1 cellular context compared by ENCODE assay signal in the genomic region with DNA sequence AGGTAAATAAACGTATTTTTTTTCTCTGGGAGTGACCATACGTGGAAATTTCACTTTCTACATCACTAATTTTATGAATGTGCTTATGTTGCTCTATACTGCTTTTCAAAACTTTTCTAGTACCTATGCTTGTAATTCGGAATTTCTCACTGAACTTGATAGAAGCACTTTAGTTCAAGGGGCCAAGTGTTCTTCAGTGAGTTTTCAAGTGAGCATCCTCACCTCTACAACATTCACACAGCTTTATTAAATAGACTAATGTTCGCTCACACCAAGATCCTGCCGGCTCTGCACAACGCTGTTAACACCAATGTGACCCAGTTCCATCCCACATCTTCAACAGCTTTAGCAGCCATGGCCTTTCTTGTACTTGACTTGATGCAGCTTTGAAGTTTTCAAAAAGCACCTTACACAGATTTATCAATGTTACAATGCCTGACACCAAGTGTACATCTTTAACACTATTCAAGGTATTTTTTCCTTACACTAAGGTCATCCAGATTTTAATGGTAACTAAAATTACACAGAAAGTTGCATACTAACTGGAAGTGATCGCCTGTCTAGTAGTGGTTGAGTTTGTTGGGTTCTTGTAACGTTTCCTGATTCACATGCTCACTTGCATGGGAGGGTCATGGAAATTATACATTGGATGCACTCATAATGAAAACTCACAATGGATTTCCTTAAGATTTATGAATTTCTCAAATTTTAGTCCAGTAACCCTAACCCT.
TF ChIP-seq lines count a peak whose summit lies in the region.

No MANE protein-coding gene starts in this region.

TF ChIP-seq in A549, 52 proteins besides CTCF, POLR2A, EP300 and RAD21 (continued from another document):
- TF ChIP-seq, protein P1, sequence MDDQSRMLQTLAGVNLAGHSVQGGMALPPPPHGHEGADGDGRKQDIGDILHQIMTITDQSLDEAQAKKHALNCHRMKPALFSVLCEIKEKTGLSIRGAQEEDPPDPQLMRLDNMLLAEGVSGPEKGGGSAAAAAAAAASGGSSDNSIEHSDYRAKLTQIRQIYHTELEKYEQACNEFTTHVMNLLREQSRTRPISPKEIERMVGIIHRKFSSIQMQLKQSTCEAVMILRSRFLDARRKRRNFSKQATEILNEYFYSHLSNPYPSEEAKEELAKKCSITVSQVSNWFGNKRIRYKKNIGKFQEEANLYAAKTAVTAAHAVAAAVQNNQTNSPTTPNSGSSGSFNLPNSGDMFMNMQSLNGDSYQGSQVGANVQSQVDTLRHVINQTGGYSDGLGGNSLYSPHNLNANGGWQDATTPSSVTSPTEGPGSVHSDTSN (IDR thresholded peaks at IDR 0.05), result peak; percentile 53
- TF ChIP-seq ZSCAN20 (CRISPR knock-in tag; IDR thresholded peaks at IDR 0.05), result no peak; the same call in 1 of the 2 replicates
- TF ChIP-seq TP53 (CRISPR knock-in tag; IDR thresholded peaks at IDR 0.05), result peak; percentile 5; the same call in 1 of the 2 replicates
- TF ChIP-seq ZC3H11A (IDR thresholded peaks at IDR 0.05), result no peak
- TF ChIP-seq SMC3 (IDR thresholded peaks at IDR 0.05), result no peak
- no peak for TF ChIP-seq PHF8 (IDR thresholded peaks at IDR 0.05; ENCODE audit: borderline replicate concordance, low read depth)
- no peak for TF ChIP-seq JUNB (IDR thresholded peaks at IDR 0.05)
- TF ChIP-seq NR3C1 (IDR thresholded peaks at IDR 0.05), result no peak
- no peak; the same call in none of the 2 replicates for TF ChIP-seq EHF (CRISPR knock-in tag; IDR thresholded peaks at IDR 0.05)
- peak; percentile 49; the same call in 1 of the 2 replicates for TF ChIP-seq HOXB5 (CRISPR knock-in tag; IDR thresholded peaks at IDR 0.05)
- no peak for TF ChIP-seq RNF2 (IDR thresholded peaks at IDR 0.05; ENCODE audit: borderline replicate concordance, low read depth)
- TF ChIP-seq CHD2 (IDR thresholded peaks at IDR 0.05; ENCODE audit: low read length, partially characterized antibody), result peak; percentile 61
- TF ChIP-seq, protein P2, sequence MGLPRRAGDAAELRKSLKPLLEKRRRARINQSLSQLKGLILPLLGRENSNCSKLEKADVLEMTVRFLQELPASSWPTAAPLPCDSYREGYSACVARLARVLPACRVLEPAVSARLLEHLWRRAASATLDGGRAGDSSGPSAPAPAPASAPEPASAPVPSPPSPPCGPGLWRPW (IDR thresholded peaks at IDR 0.05), result no peak
- TF ChIP-seq NFE2L2 (conservative IDR thresholded peaks at IDR 0.05; ENCODE audit: low read length), result no peak
- TF ChIP-seq HEYL (CRISPR knock-in tag; IDR thresholded peaks at IDR 0.05), result no peak
- peak; percentile 90 for TF ChIP-seq MAFK (IDR thresholded peaks at IDR 0.05; ENCODE audit: partially characterized antibody)
- TF ChIP-seq, protein P3, sequence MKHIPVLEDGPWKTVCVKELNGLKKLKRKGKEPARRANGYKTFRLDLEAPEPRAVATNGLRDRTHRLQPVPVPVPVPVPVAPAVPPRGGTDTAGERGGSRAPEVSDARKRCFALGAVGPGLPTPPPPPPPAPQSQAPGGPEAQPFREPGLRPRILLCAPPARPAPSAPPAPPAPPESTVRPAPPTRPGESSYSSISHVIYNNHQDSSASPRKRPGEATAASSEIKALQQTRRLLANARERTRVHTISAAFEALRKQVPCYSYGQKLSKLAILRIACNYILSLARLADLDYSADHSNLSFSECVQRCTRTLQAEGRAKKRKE (CRISPR knock-in tag; IDR thresholded peaks at IDR 0.05; ENCODE audit: low read depth), result peak; percentile 12; the same call in 1 of the 2 replicates
- TF ChIP-seq HOXA7 (CRISPR knock-in tag; IDR thresholded peaks at IDR 0.05), result peak; percentile 96
- peak; percentile 31 to 39; a peak in 4 of 5 replicates for TF ChIP-seq JUN (IDR thresholded peaks at IDR 0.05)
- no peak; the same call in 1 of the 2 replicates for TF ChIP-seq MAZ (IDR thresholded peaks at IDR 0.05; ENCODE audit: borderline replicate concordance, low read depth, low read length)
- TF ChIP-seq, protein P4, sequence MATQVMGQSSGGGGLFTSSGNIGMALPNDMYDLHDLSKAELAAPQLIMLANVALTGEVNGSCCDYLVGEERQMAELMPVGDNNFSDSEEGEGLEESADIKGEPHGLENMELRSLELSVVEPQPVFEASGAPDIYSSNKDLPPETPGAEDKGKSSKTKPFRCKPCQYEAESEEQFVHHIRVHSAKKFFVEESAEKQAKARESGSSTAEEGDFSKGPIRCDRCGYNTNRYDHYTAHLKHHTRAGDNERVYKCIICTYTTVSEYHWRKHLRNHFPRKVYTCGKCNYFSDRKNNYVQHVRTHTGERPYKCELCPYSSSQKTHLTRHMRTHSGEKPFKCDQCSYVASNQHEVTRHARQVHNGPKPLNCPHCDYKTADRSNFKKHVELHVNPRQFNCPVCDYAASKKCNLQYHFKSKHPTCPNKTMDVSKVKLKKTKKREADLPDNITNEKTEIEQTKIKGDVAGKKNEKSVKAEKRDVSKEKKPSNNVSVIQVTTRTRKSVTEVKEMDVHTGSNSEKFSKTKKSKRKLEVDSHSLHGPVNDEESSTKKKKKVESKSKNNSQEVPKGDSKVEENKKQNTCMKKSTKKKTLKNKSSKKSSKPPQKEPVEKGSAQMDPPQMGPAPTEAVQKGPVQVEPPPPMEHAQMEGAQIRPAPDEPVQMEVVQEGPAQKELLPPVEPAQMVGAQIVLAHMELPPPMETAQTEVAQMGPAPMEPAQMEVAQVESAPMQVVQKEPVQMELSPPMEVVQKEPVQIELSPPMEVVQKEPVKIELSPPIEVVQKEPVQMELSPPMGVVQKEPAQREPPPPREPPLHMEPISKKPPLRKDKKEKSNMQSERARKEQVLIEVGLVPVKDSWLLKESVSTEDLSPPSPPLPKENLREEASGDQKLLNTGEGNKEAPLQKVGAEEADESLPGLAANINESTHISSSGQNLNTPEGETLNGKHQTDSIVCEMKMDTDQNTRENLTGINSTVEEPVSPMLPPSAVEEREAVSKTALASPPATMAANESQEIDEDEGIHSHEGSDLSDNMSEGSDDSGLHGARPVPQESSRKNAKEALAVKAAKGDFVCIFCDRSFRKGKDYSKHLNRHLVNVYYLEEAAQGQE (IDR thresholded peaks at IDR 0.05), result no peak; the same call in 1 of the 2 replicates
- TF ChIP-seq, protein P5, sequence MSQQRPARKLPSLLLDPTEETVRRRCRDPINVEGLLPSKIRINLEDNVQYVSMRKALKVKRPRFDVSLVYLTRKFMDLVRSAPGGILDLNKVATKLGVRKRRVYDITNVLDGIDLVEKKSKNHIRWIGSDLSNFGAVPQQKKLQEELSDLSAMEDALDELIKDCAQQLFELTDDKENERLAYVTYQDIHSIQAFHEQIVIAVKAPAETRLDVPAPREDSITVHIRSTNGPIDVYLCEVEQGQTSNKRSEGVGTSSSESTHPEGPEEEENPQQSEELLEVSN (IDR thresholded peaks at IDR 0.05; ENCODE audit: borderline replicate concordance, low read depth), result no peak
- TF ChIP-seq MYC (IDR thresholded peaks at IDR 0.05; ENCODE audit: borderline replicate concordance, low read length), result no peak
- no peak for TF ChIP-seq ZFP36 (IDR thresholded peaks at IDR 0.05; ENCODE audit: borderline replicate concordance, partially characterized antibody)
- peak; percentile 83 for TF ChIP-seq POLR2AphosphoS2 (conservative IDR thresholded peaks at IDR 0.05; ENCODE audit: low read length)
- TF ChIP-seq, protein P6, sequence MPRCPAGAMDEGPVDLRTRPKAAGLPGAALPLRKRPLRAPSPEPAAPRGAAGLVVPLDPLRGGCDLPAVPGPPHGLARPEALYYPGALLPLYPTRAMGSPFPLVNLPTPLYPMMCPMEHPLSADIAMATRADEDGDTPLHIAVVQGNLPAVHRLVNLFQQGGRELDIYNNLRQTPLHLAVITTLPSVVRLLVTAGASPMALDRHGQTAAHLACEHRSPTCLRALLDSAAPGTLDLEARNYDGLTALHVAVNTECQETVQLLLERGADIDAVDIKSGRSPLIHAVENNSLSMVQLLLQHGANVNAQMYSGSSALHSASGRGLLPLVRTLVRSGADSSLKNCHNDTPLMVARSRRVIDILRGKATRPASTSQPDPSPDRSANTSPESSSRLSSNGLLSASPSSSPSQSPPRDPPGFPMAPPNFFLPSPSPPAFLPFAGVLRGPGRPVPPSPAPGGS (IDR thresholded peaks at IDR 0.05), result peak; percentile 44; the same call in 2 of the 3 replicates
- peak; percentile 86 for TF ChIP-seq RARB (CRISPR knock-in tag; IDR thresholded peaks at IDR 0.05)
- TF ChIP-seq, protein P7, sequence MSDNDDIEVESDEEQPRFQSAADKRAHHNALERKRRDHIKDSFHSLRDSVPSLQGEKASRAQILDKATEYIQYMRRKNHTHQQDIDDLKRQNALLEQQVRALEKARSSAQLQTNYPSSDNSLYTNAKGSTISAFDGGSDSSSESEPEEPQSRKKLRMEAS (IDR thresholded peaks at IDR 0.05), result no peak; the same call in 1 of the 2 replicates
- TF ChIP-seq ZNF302 (CRISPR knock-in tag; IDR thresholded peaks at IDR 0.05), result peak; percentile 9; the same call in 1 of the 2 replicates
- TF ChIP-seq, protein P8, sequence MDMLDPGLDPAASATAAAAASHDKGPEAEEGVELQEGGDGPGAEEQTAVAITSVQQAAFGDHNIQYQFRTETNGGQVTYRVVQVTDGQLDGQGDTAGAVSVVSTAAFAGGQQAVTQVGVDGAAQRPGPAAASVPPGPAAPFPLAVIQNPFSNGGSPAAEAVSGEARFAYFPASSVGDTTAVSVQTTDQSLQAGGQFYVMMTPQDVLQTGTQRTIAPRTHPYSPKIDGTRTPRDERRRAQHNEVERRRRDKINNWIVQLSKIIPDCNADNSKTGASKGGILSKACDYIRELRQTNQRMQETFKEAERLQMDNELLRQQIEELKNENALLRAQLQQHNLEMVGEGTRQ (IDR thresholded peaks at IDR 0.05), result no peak
- TF ChIP-seq HDAC2 (IDR thresholded peaks at IDR 0.05), result no peak
- TF ChIP-seq EHMT2 (IDR thresholded peaks at IDR 0.05; ENCODE audit: low read depth), result no peak
TF ChIP-seq in A549: peak in this region for 17.
